Comparison of ENCODE assay signal across 1 cellular context in the genomic region with DNA sequence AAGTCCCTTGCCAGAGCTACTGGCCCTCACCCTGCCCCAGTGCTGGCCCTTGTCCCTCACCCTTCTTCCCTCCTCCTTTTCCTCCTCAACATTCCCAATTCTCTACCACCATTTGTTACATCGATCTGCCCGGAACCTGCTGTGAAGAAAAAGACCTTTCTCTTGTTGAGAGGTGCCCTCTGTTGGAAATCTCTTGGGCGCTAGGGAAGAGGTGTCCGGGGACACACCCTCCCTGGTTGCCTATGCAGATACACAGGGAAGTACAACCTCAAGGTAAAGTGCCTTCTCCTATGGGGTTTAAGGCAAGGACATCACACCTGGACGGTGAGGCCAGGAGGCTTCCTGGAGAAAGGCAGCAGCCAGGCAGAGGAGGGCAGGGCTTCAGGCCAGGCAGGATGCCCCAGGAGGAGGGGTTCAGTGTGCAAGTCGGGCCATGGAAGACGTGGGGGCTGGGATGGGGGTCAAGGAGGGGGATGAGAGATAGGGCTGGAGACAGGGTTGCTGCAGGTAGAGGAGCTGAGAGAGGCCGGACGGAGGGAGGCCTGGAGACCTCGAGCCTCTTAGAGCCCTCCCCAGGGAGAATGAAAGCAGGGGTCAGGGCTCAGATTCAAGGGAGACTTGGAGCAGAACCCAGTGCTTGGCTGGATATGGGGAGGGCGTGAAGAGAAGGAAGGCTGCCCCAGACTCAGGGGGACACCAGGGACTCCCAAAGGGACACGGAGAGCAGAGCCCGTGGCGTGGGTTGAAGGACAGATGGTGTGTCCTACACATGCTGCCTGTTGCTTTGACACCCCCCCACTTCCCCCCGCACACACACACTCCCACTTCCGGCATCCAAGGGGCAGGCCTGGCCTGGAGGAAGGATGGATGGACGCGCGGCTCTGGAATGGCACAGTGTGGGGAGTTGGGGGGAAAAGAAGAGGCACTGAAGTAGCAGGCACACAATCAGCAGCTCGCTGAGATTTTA.
TF ChIP-seq lines count a peak whose summit lies in the region.

No MANE protein-coding gene starts in this region.

TF ChIP-seq in HepG2, 621 proteins besides CTCF, POLR2A, EP300 and RAD21:
- TF ChIP-seq DZIP1 (CRISPR knock-in tag; IDR thresholded peaks at IDR 0.05) (no peak), STAG1 (CRISPR knock-in tag; IDR thresholded peaks at IDR 0.05) (peak; percentile 51), SMC3 (IDR thresholded peaks at IDR 0.05; ENCODE audit: low read length) (peak; percentile 5; the same call in 1 of the 2 replicates)
